In the genomic region with DNA sequence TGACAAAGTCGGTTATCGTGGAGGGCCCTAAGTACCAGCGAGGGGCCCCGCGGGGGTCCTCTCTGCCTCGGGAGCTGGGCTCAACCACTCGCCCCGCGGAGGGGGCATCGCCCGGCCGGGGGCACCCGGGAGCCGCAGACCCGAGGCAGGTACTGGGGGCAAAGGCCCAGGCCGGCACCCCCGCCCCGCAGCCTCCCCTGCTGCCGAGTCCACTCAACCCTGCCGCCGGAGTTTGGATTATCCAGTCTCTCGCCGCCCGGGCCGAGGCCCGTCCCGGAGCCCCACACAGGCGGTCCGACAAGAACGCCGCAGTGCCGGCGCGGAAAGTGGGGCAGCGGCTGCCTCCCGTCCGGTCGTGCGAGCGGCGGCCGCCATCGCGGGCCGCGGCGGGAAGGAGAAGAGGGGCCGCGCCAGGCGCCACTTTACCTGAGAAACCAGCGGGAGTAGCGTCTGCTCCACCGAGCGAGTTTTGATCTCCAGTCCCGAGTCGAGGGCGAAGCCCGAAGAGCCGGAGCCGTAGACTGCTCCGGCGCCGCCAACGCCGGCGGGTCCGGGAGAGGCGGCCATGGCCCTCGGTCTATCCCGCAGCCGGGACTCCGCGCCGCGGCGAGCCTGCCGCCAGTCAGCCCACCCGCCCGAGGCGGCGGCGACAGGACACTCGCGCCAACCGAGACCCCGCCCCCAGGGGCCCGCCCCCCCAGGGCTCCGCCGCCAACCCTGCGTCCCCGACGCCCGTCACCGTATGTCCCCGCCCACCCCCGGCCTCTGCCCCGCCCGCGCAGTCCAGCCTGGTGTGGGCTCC, we compare ENCODE assay signal across 8 cellular contexts. TPM values are rescaled to one million over a fixed set of nuclear protein-coding genes. Genes with fewer than 3 reads are reported as not detected.
DNase-seq lines count a peak whose midpoint lies in the region; ATAC-seq and TF ChIP-seq lines count a peak whose summit lies in the region.

A gene with protein sequence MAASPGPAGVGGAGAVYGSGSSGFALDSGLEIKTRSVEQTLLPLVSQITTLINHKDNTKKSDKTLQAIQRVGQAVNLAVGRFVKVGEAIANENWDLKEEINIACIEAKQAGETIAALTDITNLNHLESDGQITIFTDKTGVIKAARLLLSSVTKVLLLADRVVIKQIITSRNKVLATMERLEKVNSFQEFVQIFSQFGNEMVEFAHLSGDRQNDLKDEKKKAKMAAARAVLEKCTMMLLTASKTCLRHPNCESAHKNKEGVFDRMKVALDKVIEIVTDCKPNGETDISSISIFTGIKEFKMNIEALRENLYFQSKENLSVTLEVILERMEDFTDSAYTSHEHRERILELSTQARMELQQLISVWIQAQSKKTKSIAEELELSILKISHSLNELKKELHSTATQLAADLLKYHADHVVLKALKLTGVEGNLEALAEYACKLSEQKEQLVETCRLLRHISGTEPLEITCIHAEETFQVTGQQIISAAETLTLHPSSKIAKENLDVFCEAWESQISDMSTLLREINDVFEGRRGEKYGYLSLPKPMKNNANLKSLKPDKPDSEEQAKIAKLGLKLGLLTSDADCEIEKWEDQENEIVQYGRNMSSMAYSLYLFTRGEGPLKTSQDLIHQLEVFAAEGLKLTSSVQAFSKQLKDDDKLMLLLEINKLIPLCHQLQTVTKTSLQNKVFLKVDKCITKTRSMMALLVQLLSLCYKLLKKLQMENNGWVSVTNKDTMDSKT (minus strand): TSS at position 624 of the 802 bp plus-strand sequence. CDS start 57 bp downstream, at position 567.

- H3K4me3 ChIP-seq in body of pancreas (peak within 1 kb of the TSS; percentile 56 to 85), iPS-15b (ENCODE audit: low read depth, low read length) (peak within 1 kb of the TSS; percentile 84), skin epidermis (peak within 1 kb of the TSS; percentile 52 to 87 (median 76))

- H3K9ac ChIP-seq in iPS-15b (ENCODE audit: low read depth, low read length), result peak within 1 kb of the TSS; percentile 74

- H3K9me3 ChIP-seq in body of pancreas, result no peaks in the 10 kb centered on the region
- H3K9me3 ChIP-seq in iPS-15b (ENCODE audit: control insufficient read depth, insufficient read depth, low read length), result no peaks in the 10 kb centered on the region

- TF ChIP-seq CTCF in body of pancreas (IDR thresholded peaks at IDR 0.05), result no peak

- H3K27me3 ChIP-seq in body of pancreas (no peaks in the 10 kb centered on the region), iPS-15b (ENCODE audit: control insufficient read depth, insufficient read depth, low read length) (peaks cover 18% of the 10 kb centered on the region)

- ATAC-seq in GM18502 (IDR thresholded peaks at IDR 0.05; ENCODE audit: poor library complexity, unreplicated experiment), result peak; percentile 67
- peak; percentile 82 for ATAC-seq in HG02798 (IDR thresholded peaks at IDR 0.05; ENCODE audit: poor library complexity, unreplicated experiment)
- peak; percentile 95 for ATAC-seq in body of pancreas

- H3K36me3 ChIP-seq in body of pancreas (replicated peaks in 1 of 2; ENCODE audit: insufficient read depth in 1 of 2, low read depth in 2 of 2) (no peaks in the 10 kb centered on the region), iPS-15b (ENCODE audit: control insufficient read depth, insufficient read depth, low read length) (no peaks in the 10 kb centered on the region)

- DNase-seq in NCI-H1417 treated with DMSO at 0.1 percent for 48 hours (lab: John Stamatoyannopoulos, UW) (peak; percentile 59), UCSD-AML1 (lab: John Stamatoyannopoulos, UW; ENCODE audit: unreplicated experiment) (peak; percentile 85), body of pancreas (peak; percentile 94 to 97 (median 94)), DMS79 (lab: John Stamatoyannopoulos, UW) (no peak)

- H3K4me1 ChIP-seq in body of pancreas, result peaks cover 38% of the 10 kb centered on the region
- H3K4me1 ChIP-seq in iPS-15b (ENCODE audit: control insufficient read depth, insufficient read depth, low read length), result peaks cover 12% of the 10 kb centered on the region

- 0 to 1% methylated on average over 9 to 87 of the region's 99 CpGs for WGBS in body of pancreas, 2 donors

- intact Hi-C loops in body of pancreas (cut with DNase I), result no loop called here

- peak within 1 kb of the TSS; percentile 88 to 95 (median 92) for H3K27ac ChIP-seq in body of pancreas
- peak within 1 kb of the TSS; percentile 34 to 97 (median 85) for H3K27ac ChIP-seq in skin epidermis

- TF ChIP-seq POLR2A in body of pancreas (IDR thresholded peaks at IDR 0.05), result peak; percentile 84 to 90 (median 85)

RNA-seq across cellular contexts. Expression of the gene that starts here (rescaled TPM):
- total RNA-seq in body of pancreas, result 10 to 100 TPM; 15.8 to 23.9 TPM
